Comparison of ENCODE assay signal across 8 cellular contexts in genomic region chr11:18013790-18014507, GRCh38. TPM values are rescaled to one million over a fixed set of nuclear protein-coding genes. Genes with fewer than 3 reads are reported as not detected.
DNase-seq lines count a peak whose midpoint lies in the region; ATAC-seq, FAIRE-seq and TF ChIP-seq lines count a peak whose summit lies in the region.

No MANE protein-coding gene starts in this region.

- H3K4me2 ChIP-seq in H1 (ENCODE audit: insufficient read depth in 1 of 2, low read depth in 2 of 2, low read length in 2 of 2) = peak overlapping the region; percentile 91 to 92

- H2BK5ac ChIP-seq in H1 (ENCODE audit: low read depth, low read length) = no peak overlapping the region

- H3K79me1 ChIP-seq in H1 (ENCODE audit: low read depth, low read length) = no peaks in the 10 kb centered on the region

- H3K23me2 ChIP-seq in H1 (ENCODE audit: low read depth, low read length) = peaks cover 13% of the 10 kb centered on the region

- peaks cover 0 to 5% (median 2%) of the 10 kb centered on the region in 4 experiments; a peak in 3 of 7 replicates for H3K4me1 ChIP-seq in H1 (replicated peaks in 1 of 4; ENCODE audit: control insufficient read depth in 3 of 4, insufficient read depth in 4 of 4, low read length in 3 of 4)
- peaks cover 4% of the 10 kb centered on the region for H3K4me1 ChIP-seq in neuron (ENCODE audit: insufficient read depth, low read length)

- no peak overlapping the region for H2AK5ac ChIP-seq in H1 (ENCODE audit: low read depth, low read length)

- no peak for ATAC-seq in GM21423 (IDR thresholded peaks at IDR 0.05; ENCODE audit: unreplicated experiment)

- peaks cover 0 to 12% (median 7%) of the 10 kb centered on the region in 4 experiments; a peak in 5 of 7 replicates for H3K27me3 ChIP-seq in H1 (replicated peaks in 1 of 4; ENCODE audit: control insufficient read depth in 3 of 4, extremely low read depth in 1 of 4, insufficient read depth in 3 of 4, low read length in 3 of 4)
- H3K27me3 ChIP-seq in neuron (ENCODE audit: insufficient read depth, low read length) = no peaks in the 10 kb centered on the region

- CTCF ChIA-PET in H1 (lab: Charles Lee; ENCODE audit: partially characterized antibody) = interaction anchor here (0.6 to 2.2 kb wide), 11 partner anchors 11 to 302 kb away, joined by 3 to 8 read pairs (median 3); partner anchors contain the start of gene SAAL1

- no peak overlapping the region for H4K5ac ChIP-seq in H1 (ENCODE audit: insufficient read length, low read depth, low read length)

- H4K91ac ChIP-seq in H1 (replicated peaks; ENCODE audit: insufficient read length, low read length) = no peak overlapping the region

- TF ChIP-seq CTCF in H1 (IDR thresholded peaks at IDR 0.05; ENCODE audit: control extremely low read depth in 1 of 3, insufficient read depth in 1 of 3, low read depth in 1 of 3, low read length in 3 of 3) = peak in 1 of 3 experiments; percentile 27; a peak in 1 of 4 replicates

- H2AFZ ChIP-seq in H1 (ENCODE audit: low read length) (peak overlapping the region; percentile 87), neuron (ENCODE audit: low read depth, low read length) (peak overlapping the region; percentile 98)

- no peak for TF ChIP-seq POLR2A in H1 (IDR thresholded peaks at IDR 0.05; ENCODE audit: control extremely low read depth in 1 of 2, low read depth in 2 of 2, low read length in 2 of 2)

- peak; percentile 57 to 60 for TF ChIP-seq RAD21 in H1 (IDR thresholded peaks at IDR 0.05 in 1 of 2, conservative IDR thresholded peaks at IDR 0.05 in 1 of 2; ENCODE audit: low read depth in 2 of 2, low read length in 2 of 2)

- no peak overlapping the region for H2BK120ac ChIP-seq in H1 (replicated peaks; ENCODE audit: low read depth, low read length)

- H3K9me3 ChIP-seq in H1 (ENCODE audit: insufficient read depth in 2 of 2, low read depth in 1 of 2, low read length in 1 of 2) (no peaks in the 10 kb centered on the region), neuron (ENCODE audit: low read length) (no peaks in the 10 kb centered on the region)

- no peak overlapping the region for H3K18ac ChIP-seq in H1 (ENCODE audit: extremely low read depth, low read length)

- DNase-seq in NCI-H510A treated with DMSO at 0.1 percent for 48 hours (lab: John Stamatoyannopoulos, UW) (peak; percentile 34), NCI-H510A (lab: John Stamatoyannopoulos, UW) (no peak), RKO (ENCODE audit: low spot score) (peak; percentile 24), H1 (ENCODE audit: low read depth in 1 of 2, low spot score in 2 of 2) (peak in 1 of 2 experiments; percentile 48), SKM-1 treated with dmso at 0.1 percent for 144 hours (lab: John Stamatoyannopoulos, UW; ENCODE audit: unreplicated experiment) (no peak)
- DNase-seq in stimulated activated CD4-positive, alpha-beta T cell treated with anti-CD3 and anti-CD28 coated beads, Interleukin-1b, Interleukin-23, amount 100 ng/mL, for 48 hours = no peak

- no peak overlapping the region for H3K27ac ChIP-seq in H1 (ENCODE audit: low read depth, low read length)

- H2BK20ac ChIP-seq in H1 (ENCODE audit: low read length) = no peak overlapping the region

- H3K79me2 ChIP-seq in H1 (ENCODE audit: control insufficient read depth in 1 of 2, insufficient read depth in 2 of 2, low read length in 2 of 2) = 0 out of 4 replicates have a peak, but pooled peaks cover 0 to 6% of the 10 kb centered on the region in 2 experiments

- FAIRE-seq in H1 (lab: Jason Lieb, UNC) = peak; percentile 28

- POLR2A ChIA-PET in H1 (lab: Charles Lee; ENCODE audit: partially characterized antibody) = no interaction called here

- no peak overlapping the region for H3K9ac ChIP-seq in H1 (replicated peaks in 1 of 4; ENCODE audit: extremely low read depth in 1 of 4, low read depth in 3 of 4, low read length in 3 of 4)

- H3K14ac ChIP-seq in H1 (ENCODE audit: insufficient read length) = no peak overlapping the region

- H3K56ac ChIP-seq in H1 (replicated peaks; ENCODE audit: insufficient read length, low read depth, low read length) = no peak overlapping the region

- WGBS in H1 (ENCODE audit: extremely low coverage in 1 of 2, insufficient coverage in 1 of 2, insufficient read length in 1 of 2, insufficient replicate concordance in 2 of 2, low coverage in 1 of 2, low lambda C conversion rate in 2 of 2, missing lambda C conversion rate in 1 of 2), 2 experiments = 28% methylated on average over 11 of the region's 11 CpGs; no CpG with 5 or more reads in 1 of the 2 experiments

- peaks cover 2% of the 10 kb centered on the region in 2 experiments for H4K20me1 ChIP-seq in H1 (replicated peaks in 1 of 2; ENCODE audit: control insufficient read depth in 1 of 2, insufficient read depth in 2 of 2, low read length in 2 of 2)

- no peak overlapping the region for H3K23ac ChIP-seq in H1 (ENCODE audit: insufficient read length)

- no peak for TF ChIP-seq EP300 in H1 (IDR thresholded peaks at IDR 0.05; ENCODE audit: borderline replicate concordance in 1 of 2, low read depth in 2 of 2, low read length in 2 of 2)

- H3K4me3 ChIP-seq in H1 (ENCODE audit: extremely low read depth in 1 of 4, insufficient read depth in 2 of 4, low read depth in 3 of 4, low read length in 4 of 4) (peak overlapping the region; percentile 85 to 97 (median 92)), neuron (ENCODE audit: low read length) (peak overlapping the region; percentile 96)

- no peak overlapping the region for H4K8ac ChIP-seq in H1 (ENCODE audit: extremely low read depth, insufficient read depth, low read length)

- no peak overlapping the region for H2BK12ac ChIP-seq in H1 (ENCODE audit: low read depth, low read length)

- H3K4ac ChIP-seq in H1 (replicated peaks; ENCODE audit: insufficient read length, low read depth, low read length) = no peak overlapping the region

- no peak overlapping the region for H2BK15ac ChIP-seq in H1 (ENCODE audit: low read length)

- H3K36me3 ChIP-seq in H1 (ENCODE audit: control insufficient read depth in 2 of 4, insufficient read depth in 4 of 4, low read length in 3 of 4) (no peaks in the 10 kb centered on the region), neuron (ENCODE audit: insufficient read depth, low read length) (no peaks in the 10 kb centered on the region)

TF ChIP-seq in H1, 55 proteins besides CTCF, POLR2A, EP300 and RAD21:
- TF ChIP-seq KDM1A (IDR thresholded peaks at IDR 0.05; ENCODE audit: borderline replicate concordance, low read length) = no peak
- TF ChIP-seq SIX5 (IDR thresholded peaks at IDR 0.05; ENCODE audit: low read depth, low read length) = no peak
- TF ChIP-seq GTF2F1 (IDR thresholded peaks at IDR 0.05; ENCODE audit: borderline replicate concordance, low read depth, low read length) = no peak
- TF ChIP-seq HDAC2 (IDR thresholded peaks at IDR 0.05; ENCODE audit: borderline replicate concordance in 1 of 2, low read depth in 2 of 2, low read length in 2 of 2) = no peak
- TF ChIP-seq TBP (IDR thresholded peaks at IDR 0.05; ENCODE audit: low read depth, low read length) = no peak
- no peak for TF ChIP-seq BCL11A (IDR thresholded peaks at IDR 0.05; ENCODE audit: low read depth in 2 of 2, low read length in 2 of 2)
- no peak for TF ChIP-seq EGR1 (IDR thresholded peaks at IDR 0.05; ENCODE audit: borderline replicate concordance, low read depth, low read length)
- TF ChIP-seq ZNF274 (IDR thresholded peaks at IDR 0.05; ENCODE audit: borderline replicate concordance, extremely low read depth, low read length) = no peak
- TF ChIP-seq TEAD4 (IDR thresholded peaks at IDR 0.05; ENCODE audit: low read depth, low read length) = no peak
- no peak for TF ChIP-seq TCF12 (IDR thresholded peaks at IDR 0.05; ENCODE audit: low read depth, low read length)
- no peak for TF ChIP-seq KDM4A (IDR thresholded peaks at IDR 0.05; ENCODE audit: low read depth, low read length, severe bottlenecking)
- TF ChIP-seq JUN (IDR thresholded peaks at IDR 0.05; ENCODE audit: low read depth, low read length) = no peak

RNA-seq across cellular contexts. Expression of gene SERGEF, which starts 1.1 kb away (rescaled TPM):
- 28.8 and 35.8 TPM in 2 replicates for total RNA-seq in H1 (2021; fragmentation: NEBNext Ultra II Directional; extraction: Animal tissue kit (Norgen Biotek cat#: 25700))
- polyA plus RNA-seq in H1 (2011; rRNA removed) = 16.6 and 19.2 TPM in 2 replicates
- polyA plus RNA-seq in H1 (2011; cell fraction: cytosol; rRNA removed) = 21.8 TPM
- 14.1 TPM for polyA plus RNA-seq in H1 (2011; cell fraction: nucleus; rRNA removed)
- 34.7 to 50.0 TPM (median 42.0 TPM) in 4 replicates for polyA plus RNA-seq in H1 (2012, experiment 1 of 2)
- polyA plus RNA-seq in H1 (2012, experiment 2 of 2) = 11.5 TPM
- polyA plus RNA-seq in H1 (2013, experiment 1 of 2) = 23.2 TPM
- 27.6 TPM for polyA plus RNA-seq in H1 (2013, experiment 2 of 2)
- polyA minus RNA-seq in H1 (2011; rRNA and poly(A)+ RNA removed) = 32.1 and 40.2 TPM in 2 replicates
- polyA minus RNA-seq in H1 (2011; cell fraction: cytosol; rRNA and poly(A)+ RNA removed) = 13.6 TPM
- polyA minus RNA-seq in H1 (2011; cell fraction: nucleus; rRNA and poly(A)+ RNA removed) = 26.0 TPM

RNA-seq across cellular contexts. Expression of gene TPH1, which starts 32.1 kb away (rescaled TPM):
- 0.08 and 0.22 TPM in 2 replicates for total RNA-seq in H1 (2021; fragmentation: NEBNext Ultra II Directional; extraction: Animal tissue kit (Norgen Biotek cat#: 25700))
- 0.08 and 0.09 TPM in 2 replicates for polyA plus RNA-seq in H1 (2011; rRNA removed)
- polyA plus RNA-seq in H1 (2011; cell fraction: cytosol; rRNA removed) = 0.12 TPM
- 0.16 TPM for polyA plus RNA-seq in H1 (2011; cell fraction: nucleus; rRNA removed)
- polyA plus RNA-seq in H1 (2012, experiment 1 of 2) = 0.05 to 0.37 TPM (median 0.07 TPM) in 4 replicates
- polyA plus RNA-seq in H1 (2012, experiment 2 of 2) = not detected
- 0.18 TPM for polyA plus RNA-seq in H1 (2013, experiment 1 of 2)
- polyA plus RNA-seq in H1 (2013, experiment 2 of 2) = 0.09 TPM
- 0.10 and 0.16 TPM in 2 replicates for polyA minus RNA-seq in H1 (2011; rRNA and poly(A)+ RNA removed)
- not detected for polyA minus RNA-seq in H1 (2011; cell fraction: cytosol; rRNA and poly(A)+ RNA removed)
- 0.10 TPM for polyA minus RNA-seq in H1 (2011; cell fraction: nucleus; rRNA and poly(A)+ RNA removed)

Comparison
In these comparisons a context has a peak if more than half of its experiments do, and no peak if none do; other contexts are left out.
1. DNase-seq: peak in NCI-H510A treated with DMSO at 0.1 percent for 48 hours (single experiment) and RKO (single experiment); none in NCI-H510A (single experiment), stimulated activated CD4-positive, alpha-beta T cell treated with anti-CD3 and anti-CD28 coated beads, Interleukin-1b, Interleukin-23, amount 100 ng/mL, for 48 hours (single experiment) and SKM-1 treated with dmso at 0.1 percent for 144 hours (single experiment).